ENCODE assay signal across 23 cellular contexts in genomic region chr4:1056671-1057402, GRCh38. TPM values are rescaled to one million over a fixed set of nuclear protein-coding genes. Genes with fewer than 3 reads are reported as not detected.
DNase-seq lines count a peak whose midpoint lies in the region; ATAC-seq and TF ChIP-seq lines count a peak whose summit lies in the region.
"Had no signal": no experiment of that assay in that cellular context is flagged by ENCODE, and none has a peak within 500 bp of the region (broad histone marks: within the 10 kb centered on the region; RNA-seq: fewer than 3 reads in every experiment).

No MANE protein-coding gene starts in this region.

- no peak overlapping the region for H2BK120ac ChIP-seq in neuronal stem cell (ENCODE audit: low read depth, low read length)

- peak overlapping the region; percentile 82 for H3K23ac ChIP-seq in neuronal stem cell (ENCODE audit: low read depth, low read length, poor library complexity)

- H3K9ac ChIP-seq in neuronal stem cell (ENCODE audit: low read depth, low read length, poor library complexity), result peak overlapping the region; percentile 44

- POLR2A ChIA-PET in CD8-positive, alpha-beta T cell (lab: Charles Lee), result no interaction called here

- peak overlapping the region; percentile 70 for H3K27ac ChIP-seq in CD8-positive, alpha-beta T cell (ENCODE audit: low read depth, low read length)
- H3K27ac ChIP-seq in neuronal stem cell (replicated peaks; ENCODE audit: low read length), result no peak overlapping the region
- H3K27ac ChIP-seq: 22Rv1, brain microvascular endothelial cell, epithelial cell of prostate, lower lobe of right lung, right lobe of liver, SJSA1 had no signal

- peaks cover 16% of the 10 kb centered on the region for H3K4me1 ChIP-seq in CD8-positive, alpha-beta T cell (ENCODE audit: insufficient read depth, low read length)
- H3K4me1 ChIP-seq in neuronal stem cell (ENCODE audit: control insufficient read depth in 2 of 2, insufficient read depth in 1 of 2, low read depth in 1 of 2, low read length in 2 of 2), result peaks cover 7 to 15% of the 10 kb centered on the region in 2 donors
- H3K4me1 ChIP-seq: right lobe of liver, SJSA1 had no signal

- ATAC-seq in activated CD4-positive, CD25-positive, alpha-beta regulatory T cell treated with anti-CD3 and anti-CD28 coated beads, Interleukin-2, amount 50 U/mL, for 24 hours, result no peak
- no peak for ATAC-seq in CD8-positive, alpha-beta T cell
- no peak for ATAC-seq in central memory CD8-positive, alpha-beta T cell (replicated peaks; ENCODE audit: extremely low read depth, poor library complexity, severe bottlenecking)
- ATAC-seq in HG03342 (IDR thresholded peaks at IDR 0.05; ENCODE audit: unreplicated experiment), result no peak
- ATAC-seq in GM19397 (IDR thresholded peaks at IDR 0.05; ENCODE audit: unreplicated experiment), result no peak
- ATAC-seq in HG02763 (IDR thresholded peaks at IDR 0.05; ENCODE audit: unreplicated experiment), result no peak
- ATAC-seq: Panc1 had no signal

- peak overlapping the region; percentile 42 for H3K18ac ChIP-seq in neuronal stem cell (ENCODE audit: low read length)

- peak overlapping the region; percentile 86 for H3K14ac ChIP-seq in neuronal stem cell (ENCODE audit: low read length)

- no peak overlapping the region for H3K4me3 Mint-ChIP-seq in CD8-positive, alpha-beta T cell
- no peak overlapping the region for H3K4me3 Mint-ChIP-seq in central memory CD8-positive, alpha-beta T cell

- H2AFZ ChIP-seq in neuronal stem cell (ENCODE audit: low read length), result no peak overlapping the region

- WGBS in neuronal stem cell (ENCODE audit: extremely low coverage in 2 of 2, insufficient read length in 2 of 2, insufficient replicate concordance in 1 of 2), 2 donors, result no CpG with 5 or more reads among the region's 28 CpGs

- TF ChIP-seq CTCF in CD8-positive, alpha-beta T cell (IDR thresholded peaks at IDR 0.05), result no peak

- no peaks in the 10 kb centered on the region for H3K27me3 ChIP-seq in CD8-positive, alpha-beta T cell (ENCODE audit: insufficient read depth, low read length)
- H3K27me3 ChIP-seq in neuronal stem cell (ENCODE audit: control insufficient read depth in 3 of 3, insufficient read depth in 3 of 3, low read depth in 1 of 3, low read length in 3 of 3), result peaks cover 0 to 62% (median 13%) of the 10 kb centered on the region in 3 experiments

- peak overlapping the region; percentile 81 for H2AK5ac ChIP-seq in neuronal stem cell (ENCODE audit: low read depth, low read length)

- no peaks in the 10 kb centered on the region for H3K9me3 Mint-ChIP-seq in CD8-positive, alpha-beta T cell
- H3K9me3 Mint-ChIP-seq in central memory CD8-positive, alpha-beta T cell, result no peaks in the 10 kb centered on the region
- H3K9me3 Mint-ChIP-seq: activated CD4-positive, alpha-beta memory T cell treated with anti-CD3 and anti-CD28 coated beads for 36 hours had no signal

- peak; percentile 8 for DNase-seq in activated CD4-positive, CD25-positive, alpha-beta regulatory T cell treated with anti-CD3 and anti-CD28 coated beads, Interleukin-2, amount 50 U/mL, for 72 hours
- no peak for DNase-seq in CD8-positive, alpha-beta T cell
- DNase-seq in central memory CD8-positive, alpha-beta T cell (ENCODE audit: low spot score in 2 of 2), result no peak
- DNase-seq in neuronal stem cell (ENCODE audit: low spot score), result no peak
- DNase-seq: activated CD4-positive, alpha-beta memory T cell treated with anti-CD3 and anti-CD28 coated beads for 36 hours; amniotic stem cell; brain microvascular endothelial cell; effector CD4-positive, alpha-beta T cell; lower lobe of right lung; NCI-H1092 treated with DMSO at 0.1 percent for 48 hours; NCI-H187 treated with DMSO at 0.1 percent for 48 hours; NCI-H526 treated with DMSO at 0.1 percent for 48 hours; stimulated activated naive B cell treated with anti-CD40 and anti-IgM and Interleukin-4, amounts not matched to agents 10 μg/mL and 1 μg/mL and 100 μg/mL, for 72 hours had no signal

- H3K4me3 ChIP-seq in CD8-positive, alpha-beta T cell (ENCODE audit: low read depth, low read length), result no peak overlapping the region
- no peak overlapping the region for H3K4me3 ChIP-seq in neuronal stem cell (ENCODE audit: low read length in 2 of 2)
- H3K4me3 ChIP-seq: right lobe of liver, SJSA1 had no signal

- no peaks in the 10 kb centered on the region for H3K36me3 Mint-ChIP-seq in CD8-positive, alpha-beta T cell
- H3K36me3 Mint-ChIP-seq in central memory CD8-positive, alpha-beta T cell (ENCODE audit: insufficient read depth), result peaks cover 7% of the 10 kb centered on the region
- H3K36me3 Mint-ChIP-seq: activated CD4-positive, alpha-beta memory T cell treated with anti-CD3 and anti-CD28 coated beads for 36 hours had no signal

- H3K4ac ChIP-seq in neuronal stem cell (ENCODE audit: low read length), result no peak overlapping the region

- intact Hi-C loops in CD8-positive, alpha-beta T cell (cut with DNase I, micrococcal nuclease), result loop anchor here (2.0 to 5.0 kb wide), 3 partner anchors 48 to 290 kb away; partner anchors contain the start of genes CTBP1 (in 1 of the 2) and UVSSA (in 1 of the 2)

- H3K36me3 ChIP-seq in CD8-positive, alpha-beta T cell (ENCODE audit: insufficient read depth, low read length), result no peaks in the 10 kb centered on the region
- H3K36me3 ChIP-seq in neuronal stem cell (replicated peaks in 1 of 2; ENCODE audit: control insufficient read depth in 2 of 2, insufficient read depth in 2 of 2, low read length in 2 of 2), result no peaks in the 10 kb centered on the region
- H3K36me3 ChIP-seq: brain microvascular endothelial cell, lower lobe of right lung, right lobe of liver, SJSA1 had no signal

- CTCF ChIA-PET in CD8-positive, alpha-beta T cell (lab: Charles Lee), result interaction anchor here (1.8 kb wide), 1 partner anchor 47 kb away, joined by 8 read pairs; no protein-coding TSS in a partner anchor

- peak overlapping the region; percentile 17 for H2BK12ac ChIP-seq in neuronal stem cell (ENCODE audit: low read length)

- H3K27me3 Mint-ChIP-seq in CD8-positive, alpha-beta T cell (ENCODE audit: low read depth), result peaks cover 2% of the 10 kb centered on the region
- peaks cover 7% of the 10 kb centered on the region for H3K27me3 Mint-ChIP-seq in central memory CD8-positive, alpha-beta T cell

- peaks cover 2% of the 10 kb centered on the region for H3K79me1 ChIP-seq in neuronal stem cell (ENCODE audit: low read depth, low read length)

- H2BK15ac ChIP-seq in neuronal stem cell (ENCODE audit: low read length), result peak overlapping the region; percentile 60

- peak overlapping the region; percentile 92 for H3K27ac Mint-ChIP-seq in CD8-positive, alpha-beta T cell
- H3K27ac Mint-ChIP-seq in central memory CD8-positive, alpha-beta T cell (ENCODE audit: low read depth), result peak overlapping the region; percentile 92
- H3K27ac Mint-ChIP-seq: progenitor cell of endocrine pancreas had no signal

- H3K4me2 ChIP-seq in neuronal stem cell (ENCODE audit: insufficient read depth, low read length, poor library complexity, severe bottlenecking), result peak overlapping the region; percentile 4

- H3K4me1 Mint-ChIP-seq in CD8-positive, alpha-beta T cell (ENCODE audit: low read depth), result peaks cover 18% of the 10 kb centered on the region
- peaks cover 8% of the 10 kb centered on the region for H3K4me1 Mint-ChIP-seq in central memory CD8-positive, alpha-beta T cell

- no peak overlapping the region for H4K8ac ChIP-seq in neuronal stem cell (ENCODE audit: low read depth, low read length)

- peak overlapping the region; percentile 48 for H2BK5ac ChIP-seq in neuronal stem cell (ENCODE audit: low read length)

- no peaks in the 10 kb centered on the region for H3K9me3 ChIP-seq in CD8-positive, alpha-beta T cell (ENCODE audit: low read length)
- no peaks in the 10 kb centered on the region for H3K9me3 ChIP-seq in neuronal stem cell (replicated peaks in 1 of 2; ENCODE audit: control insufficient read depth in 2 of 2, insufficient read depth in 1 of 2, low read depth in 1 of 2, low read length in 2 of 2)
- H3K9me3 ChIP-seq: lower lobe of right lung, right lobe of liver, SJSA1 had no signal

- no peak overlapping the region for H4K91ac ChIP-seq in neuronal stem cell (ENCODE audit: low read depth, low read length, poor library complexity)

RNA-seq across cellular contexts. Expression of gene FGFRL1, which starts 45.4 kb away (rescaled TPM):
- 10 to 100 TPM; 26.3 to 30.2 TPM for total RNA-seq in CD8-positive, alpha-beta T cell
- 67.8 TPM for polyA plus RNA-seq in neuronal stem cell (2013, experiment 1 of 2)
- polyA plus RNA-seq in neuronal stem cell (2013, experiment 2 of 2), result 66.3 TPM

RNA-seq across cellular contexts. Expression of gene RNF212, which starts 56.5 kb away (rescaled TPM):
- total RNA-seq in CD8-positive, alpha-beta T cell, result 1 to 10 TPM; 5.1 to 5.2 TPM
- polyA plus RNA-seq in neuronal stem cell (2013, experiment 1 of 2), result 5.1 TPM
- polyA plus RNA-seq in neuronal stem cell (2013, experiment 2 of 2), result 5.5 TPM
- total RNA-seq: SJSA1 had no signal
